ENCODE assay signal across 1 cellular context in genomic region chr2:232543928-232544631, GRCh38.
TF ChIP-seq lines count a peak whose summit lies in the region.

No MANE protein-coding gene starts in this region.

TF ChIP-seq in WTC11, 78 proteins besides CTCF, POLR2A, EP300 and RAD21 (continued from another document):
- TF ChIP-seq ZNF512 (CRISPR knock-in tag; IDR thresholded peaks at IDR 0.05; ENCODE audit: borderline replicate concordance): no peak
- TF ChIP-seq ZBTB21 (CRISPR knock-in tag; IDR thresholded peaks at IDR 0.05; ENCODE audit: borderline replicate concordance): no peak
- no peak for TF ChIP-seq OVOL2 (CRISPR knock-in tag; IDR thresholded peaks at IDR 0.05; ENCODE audit: borderline replicate concordance)
- no peak for TF ChIP-seq TEAD1 (CRISPR knock-in tag; IDR thresholded peaks at IDR 0.05)
- no peak for TF ChIP-seq GTF2I (CRISPR knock-in tag; conservative IDR thresholded peaks at IDR 0.05)
